ENCODE assay signal across 1 cellular context in the genomic region with DNA sequence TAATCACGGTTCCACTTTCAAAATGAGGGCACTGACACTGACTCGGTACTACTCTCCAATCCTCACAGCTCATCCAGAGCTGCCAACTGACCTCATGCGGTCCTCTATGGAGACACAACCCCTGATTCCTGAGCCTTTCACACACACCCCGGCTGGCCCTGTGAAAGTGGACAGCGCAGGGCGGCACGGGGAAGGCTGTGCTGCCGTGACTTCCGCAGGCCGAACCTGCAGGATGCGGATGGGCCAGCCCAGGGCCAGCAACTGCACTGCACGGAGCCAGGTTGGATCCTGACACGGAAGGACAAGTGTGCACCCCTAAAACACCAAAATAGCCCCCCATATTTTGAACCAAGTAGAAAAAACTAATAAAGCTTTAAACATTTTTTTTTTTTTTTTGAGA.
TF ChIP-seq lines count a peak whose summit lies in the region.

No MANE protein-coding gene starts in this region.

TF ChIP-seq in H1, 55 proteins besides CTCF, POLR2A, EP300 and RAD21:
- TF ChIP-seq SAP30 (IDR thresholded peaks at IDR 0.05; ENCODE audit: insufficient read depth, insufficient replicate concordance, low read length) (no peak), BACH1 (IDR thresholded peaks at IDR 0.05; ENCODE audit: low read length) (no peak), RFX5 (IDR thresholded peaks at IDR 0.05; ENCODE audit: borderline replicate concordance, low read depth, low read length) (no peak), POU5F1 (IDR thresholded peaks at IDR 0.05; ENCODE audit: low read depth, low read length) (no peak), CEBPB (IDR thresholded peaks at IDR 0.05; ENCODE audit: low read depth, low read length) (no peak), GABPA (IDR thresholded peaks at IDR 0.05; ENCODE audit: borderline replicate concordance, insufficient read depth, low read length) (no peak), RXRA (IDR thresholded peaks at IDR 0.05; ENCODE audit: insufficient read depth, low read depth, low read length) (no peak)
